ENCODE assay signal across 8 cellular contexts in the genomic region with DNA sequence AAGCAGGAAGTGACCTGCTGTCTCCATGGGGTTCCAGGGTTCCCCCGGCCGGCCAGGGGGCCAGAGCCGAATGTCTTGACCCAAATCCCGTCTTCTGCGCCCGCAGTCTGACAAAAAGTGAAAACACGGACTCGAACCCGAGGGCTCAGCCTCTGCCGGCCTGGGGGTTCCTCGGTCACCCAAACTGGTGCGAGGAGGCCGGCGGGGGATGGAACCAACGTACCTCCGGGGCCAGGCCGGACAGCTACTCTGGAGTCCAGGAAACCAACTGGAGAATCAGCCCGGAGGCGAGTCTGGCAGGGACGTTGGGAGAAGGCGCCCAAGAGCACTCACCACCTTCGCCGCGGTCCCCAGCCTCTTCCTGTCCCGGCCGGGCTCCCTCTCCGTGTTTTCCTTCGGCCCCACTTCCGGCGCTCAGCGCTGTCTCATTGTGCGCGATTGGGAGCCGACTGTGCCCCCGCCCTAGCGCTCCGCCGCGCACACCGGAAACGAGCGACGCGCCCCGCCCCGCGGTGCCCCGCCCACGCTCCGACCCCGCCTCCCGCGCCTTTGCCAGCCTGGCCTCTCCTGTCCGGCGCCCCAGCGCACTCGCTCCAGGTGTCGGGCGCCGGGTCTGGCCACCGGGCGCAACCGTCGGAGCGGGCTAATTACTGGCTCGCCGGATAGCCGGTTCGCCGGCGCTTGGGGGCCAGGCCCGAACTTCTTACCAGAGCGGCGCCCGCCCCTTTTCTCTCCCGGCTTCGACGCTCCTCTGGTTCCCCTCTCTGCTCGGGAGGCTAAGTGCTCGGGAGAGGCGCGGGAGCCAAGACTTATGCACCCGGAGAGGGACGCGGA. TPM values are rescaled to one million over a fixed set of nuclear protein-coding genes. Genes with fewer than 3 reads are reported as not detected.
DNase-seq lines count a peak whose midpoint lies in the region; ATAC-seq and TF ChIP-seq lines count a peak whose summit lies in the region.

A gene with protein sequence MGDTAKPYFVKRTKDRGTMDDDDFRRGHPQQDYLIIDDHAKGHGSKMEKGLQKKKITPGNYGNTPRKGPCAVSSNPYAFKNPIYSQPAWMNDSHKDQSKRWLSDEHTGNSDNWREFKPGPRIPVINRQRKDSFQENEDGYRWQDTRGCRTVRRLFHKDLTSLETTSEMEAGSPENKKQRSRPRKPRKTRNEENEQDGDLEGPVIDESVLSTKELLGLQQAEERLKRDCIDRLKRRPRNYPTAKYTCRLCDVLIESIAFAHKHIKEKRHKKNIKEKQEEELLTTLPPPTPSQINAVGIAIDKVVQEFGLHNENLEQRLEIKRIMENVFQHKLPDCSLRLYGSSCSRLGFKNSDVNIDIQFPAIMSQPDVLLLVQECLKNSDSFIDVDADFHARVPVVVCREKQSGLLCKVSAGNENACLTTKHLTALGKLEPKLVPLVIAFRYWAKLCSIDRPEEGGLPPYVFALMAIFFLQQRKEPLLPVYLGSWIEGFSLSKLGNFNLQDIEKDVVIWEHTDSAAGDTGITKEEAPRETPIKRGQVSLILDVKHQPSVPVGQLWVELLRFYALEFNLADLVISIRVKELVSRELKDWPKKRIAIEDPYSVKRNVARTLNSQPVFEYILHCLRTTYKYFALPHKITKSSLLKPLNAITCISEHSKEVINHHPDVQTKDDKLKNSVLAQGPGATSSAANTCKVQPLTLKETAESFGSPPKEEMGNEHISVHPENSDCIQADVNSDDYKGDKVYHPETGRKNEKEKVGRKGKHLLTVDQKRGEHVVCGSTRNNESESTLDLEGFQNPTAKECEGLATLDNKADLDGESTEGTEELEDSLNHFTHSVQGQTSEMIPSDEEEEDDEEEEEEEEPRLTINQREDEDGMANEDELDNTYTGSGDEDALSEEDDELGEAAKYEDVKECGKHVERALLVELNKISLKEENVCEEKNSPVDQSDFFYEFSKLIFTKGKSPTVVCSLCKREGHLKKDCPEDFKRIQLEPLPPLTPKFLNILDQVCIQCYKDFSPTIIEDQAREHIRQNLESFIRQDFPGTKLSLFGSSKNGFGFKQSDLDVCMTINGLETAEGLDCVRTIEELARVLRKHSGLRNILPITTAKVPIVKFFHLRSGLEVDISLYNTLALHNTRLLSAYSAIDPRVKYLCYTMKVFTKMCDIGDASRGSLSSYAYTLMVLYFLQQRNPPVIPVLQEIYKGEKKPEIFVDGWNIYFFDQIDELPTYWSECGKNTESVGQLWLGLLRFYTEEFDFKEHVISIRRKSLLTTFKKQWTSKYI (N-terminal part only) (minus strand): TSS at position 363 of the 834 bp plus-strand sequence. CDS start 1,211 bp downstream, outside the sequence.

- peak within 1 kb of the TSS; percentile 91 to 94 for H3K27ac Mint-ChIP-seq in T-cell

- intact Hi-C loops in heart left ventricle (cut with DNase I), result loop anchor here in 1 of 10 donors (2.0 to 5.0 kb wide), 2 partner anchors 61 to 72 kb away; partner anchors contain the start of gene ISCA1
- intact Hi-C loops in transverse colon (cut with DNase I; ENCODE audit: low total_unique reads), result no loop called here

- no peaks in the 10 kb centered on the region for H3K27me3 ChIP-seq in heart left ventricle
- H3K27me3 ChIP-seq in transverse colon, result no peaks in the 10 kb centered on the region

- no peaks in the 10 kb centered on the region for H3K9me3 ChIP-seq in heart left ventricle
- no peaks in the 10 kb centered on the region for H3K9me3 ChIP-seq in transverse colon

- H3K27ac ChIP-seq in adipose tissue (ENCODE audit: low read depth, low read length) (peak within 1 kb of the TSS; percentile 45), heart left ventricle (peak within 1 kb of the TSS; percentile 84 to 99 (median 94)), transverse colon (peak within 1 kb of the TSS; percentile 96 to 98 (median 96))

- POLR2A ChIA-PET in T-cell (lab: Charles Lee), result no interaction called here

- no peak for TF ChIP-seq CTCF in GM13976 (IDR thresholded peaks at IDR 0.05; ENCODE audit: borderline replicate concordance, control extremely low read depth, extremely low read depth, insufficient read depth, missing control alignments)
- no peak for TF ChIP-seq CTCF in heart left ventricle (IDR thresholded peaks at IDR 0.05)
- no peak for TF ChIP-seq CTCF in transverse colon (IDR thresholded peaks at IDR 0.05)

- peak; percentile 90 for ATAC-seq in HG02840 (IDR thresholded peaks at IDR 0.05; ENCODE audit: low FRiP score, unreplicated experiment)
- ATAC-seq in T-cell (replicated peaks in 1 of 4), result peak; percentile 93 to 97 (median 94)
- peak; percentile 98 for ATAC-seq in heart left ventricle

- H3K36me3 ChIP-seq in heart left ventricle (peaks cover 0 to 23% (median 8%) of the 10 kb centered on the region in 9 donors), transverse colon (peaks cover 0 to 9% (median 0%) of the 10 kb centered on the region in 4 donors)

- peak within 1 kb of the TSS; percentile 94 to 97 (median 96) for H3K4me3 Mint-ChIP-seq in T-cell

- peaks cover 14% of the 10 kb centered on the region for H3K36me3 Mint-ChIP-seq in T-cell

- in situ Hi-C loops in GM13976 (cut with MboI; ENCODE audit: low sequenced_read_pairs, unreplicated experiment) (no loop called here), transverse colon (cut with MboI; ENCODE audit: low pct_ligation_motif_present in 1 of 4, low pct_unique_long_range_greater_than_20kb in 1 of 4, low sequenced_read_pairs in 3 of 4) (no loop called here)

- no peaks in the 10 kb centered on the region for H3K9me3 Mint-ChIP-seq in T-cell

- H3K4me1 ChIP-seq in heart left ventricle, result peaks cover 4 to 61% (median 45%) of the 10 kb centered on the region in 12 donors
- H3K4me1 ChIP-seq in transverse colon, result peaks cover 26 to 51% (median 38%) of the 10 kb centered on the region in 4 donors

- DNase-seq in GM13976 (ENCODE audit: low spot score) (peak; percentile 95), NCI-H1436 (lab: John Stamatoyannopoulos, UW) (peak; percentile 91), T-cell (peak; percentile 86 to 94 (median 90)), heart left ventricle (peak; percentile 96 to 98 (median 97)), pons (ENCODE audit: low spot score) (peak; percentile 92), transverse colon (peak; percentile 97)

- peaks cover 38 to 57% (median 50%) of the 10 kb centered on the region in 3 donors for H3K4me1 Mint-ChIP-seq in T-cell

- CTCF ChIA-PET in T-cell (lab: Charles Lee), result no interaction called here

- peak in 1 of 2 donors; percentile 86 for TF ChIP-seq POLR2A in heart left ventricle (IDR thresholded peaks at IDR 0.05)
- TF ChIP-seq POLR2A in transverse colon (IDR thresholded peaks at IDR 0.05), result peak; percentile 85

- no peaks in the 10 kb centered on the region for H3K27me3 Mint-ChIP-seq in T-cell

- WGBS in adipose tissue, 3 donors, result 0 to 1% (median 1%) methylated on average over 66 to 85 of the region's 85 CpGs
- WGBS in heart left ventricle, 4 donors, result 0 to 1% (median 0%) methylated on average over 54 to 85 of the region's 85 CpGs
- WGBS in transverse colon (ENCODE audit: low coverage in 1 of 2), 2 donors, result 1% methylated on average over 15 of the region's 85 CpGs; no CpG with 5 or more reads in 1 of the 2 donors

- H3K4me3 ChIP-seq in heart left ventricle (peak within 1 kb of the TSS; percentile 55 to 99 (median 84)), transverse colon (peak within 1 kb of the TSS; percentile 76 to 95 (median 94))

- peak; percentile 27 for TF ChIP-seq EP300 in transverse colon (IDR thresholded peaks at IDR 0.05; ENCODE audit: low read depth)

RNA-seq across cellular contexts. Expression of the gene that starts here (rescaled TPM):
- total RNA-seq in T-cell, result 10 to 100 TPM; 45.4 to 50.4 (median 48.6) TPM
- polyA plus RNA-seq in adipose tissue, result 10 to 100 TPM in 1 of 3 donors, 1 to 10 TPM in 2; 7.5 to 13.3 (median 8.9) TPM
- total RNA-seq in heart left ventricle, result 10 to 100 TPM in 8 of 9 donors, 1 to 10 TPM in 1; 9.7 to 31.0 (median 16.5) TPM
- 1 to 10 TPM; 7.7 to 8.7 TPM for polyA plus RNA-seq in heart left ventricle
- total RNA-seq in transverse colon, result 10 to 100 TPM; 29.5 to 72.9 (median 43.0) TPM

Comparison
In these comparisons a context has a peak if more than half of its experiments do, and no peak if none do; other contexts are left out.
1. Peak in every context shown above with its lines: DNase-seq, ATAC-seq, H3K4me3 ChIP-seq and H3K27ac ChIP-seq.
2. H3K27ac ChIP-seq: peak in every context shown above with its lines; median percentile 96 in transverse colon; 94 in heart left ventricle; 45 in adipose tissue.